ENCODE assay signal across 27 cellular contexts in the genomic region with DNA sequence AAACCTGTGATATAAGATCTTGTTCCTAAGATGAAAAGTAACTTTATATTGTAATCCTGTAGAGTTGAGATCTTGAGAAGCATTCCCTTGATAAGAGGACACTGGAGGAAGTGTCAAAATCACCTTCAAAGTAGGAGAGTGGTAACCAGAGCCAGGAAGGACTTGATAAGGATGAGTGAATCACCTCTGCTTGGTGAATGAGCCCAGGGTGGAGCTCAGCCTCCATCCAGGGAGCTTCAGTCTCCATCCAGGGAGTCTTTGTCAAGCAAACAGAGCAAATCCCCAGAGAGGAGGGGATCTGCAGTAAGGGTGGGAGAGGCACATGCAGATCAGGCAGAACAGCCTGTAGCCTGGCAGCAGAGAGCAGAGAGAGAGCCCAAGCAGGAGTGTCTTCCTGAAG.
DNase-seq lines count a peak whose midpoint lies in the region; ATAC-seq and TF ChIP-seq lines count a peak whose summit lies in the region.
"Had no signal": no experiment of that assay in that cellular context is flagged by ENCODE, and none has a peak within 500 bp of the region (broad histone marks: within the 10 kb centered on the region; RNA-seq: fewer than 3 reads in every experiment).

No MANE protein-coding gene starts in this region.

- H3K27me3 ChIP-seq in PC-3 (ENCODE audit: low read length) (no peaks in the 10 kb centered on the region), mammary epithelial cell (ENCODE audit: insufficient read depth, low read length) (no peaks in the 10 kb centered on the region)
- H3K27me3 ChIP-seq: pancreas, SJSA1 had no signal

- H3K4me2 ChIP-seq in PC-3 (ENCODE audit: low read length) (peak overlapping the region; percentile 8; the same call in 1 of the 2 replicates), mammary epithelial cell (ENCODE audit: insufficient read depth, low read depth, low read length) (no peak overlapping the region)
- H3K4me2 ChIP-seq: BLaER1 had no signal

- no peaks in the 10 kb centered on the region for H3K9me2 ChIP-seq in PC-3 (replicated peaks; ENCODE audit: low read length)

- CTCF ChIA-PET in PC-3 (lab: Charles Lee) (no interaction called here), mammary epithelial cell (lab: Charles Lee; ENCODE audit: low non-redundant PET) (interaction anchor here (0.6 kb wide), 1 partner anchor 48 kb away, joined by 10 read pairs; no protein-coding TSS in a partner anchor)

- H3K79me2 ChIP-seq in PC-3 (ENCODE audit: low read length) (peaks cover 31% of the 10 kb centered on the region), mammary epithelial cell (ENCODE audit: insufficient read depth, low read length) (no peaks in the 10 kb centered on the region)

- H3K36me3 ChIP-seq in PC-3 (ENCODE audit: low read depth, low read length) (peaks cover 15% of the 10 kb centered on the region), mammary epithelial cell (ENCODE audit: insufficient read depth, low read length) (no peaks in the 10 kb centered on the region)
- H3K36me3 ChIP-seq: BLaER1, cardiac muscle cell, HAP-1, heart right ventricle, pancreas, SJSA1, suprapubic skin, upper lobe of left lung, WERI-Rb-1 had no signal

- no peak overlapping the region for H2AFZ ChIP-seq in PC-3 (ENCODE audit: low read length)
- no peak overlapping the region for H2AFZ ChIP-seq in mammary epithelial cell (ENCODE audit: low read depth, low read length)

- intact Hi-C loops in PC-3 (cut with micrococcal nuclease) (no loop called here), mammary epithelial cell (cut with micrococcal nuclease) (loop anchor here (5.0 to 10.0 kb wide), 3 partner anchors 101 to 438 kb away; a partner anchor contains a TSS), posterior cingulate gyrus (cut with DNase I) (no loop called here)

- POLR2A ChIA-PET in PC-3 (lab: Charles Lee; ENCODE audit: unreplicated experiment): no interaction called here

- H4K20me1 ChIP-seq in PC-3 (ENCODE audit: low read length) (no peaks in the 10 kb centered on the region), mammary epithelial cell (ENCODE audit: insufficient read depth, low read length) (no peaks in the 10 kb centered on the region)
- H4K20me1 ChIP-seq: BLaER1 had no signal

- H3K4me3 ChIP-seq in PC-3 (ENCODE audit: low read length): no peak overlapping the region
- H3K4me3 ChIP-seq in mammary epithelial cell (replicated peaks in 1 of 3; ENCODE audit: insufficient read depth in 1 of 3, low read depth in 2 of 3, low read length in 3 of 3): no peak overlapping the region
- H3K4me3 ChIP-seq: BLaER1, cardiac muscle cell, coronary artery, HAP-1, heart right ventricle, pancreas, SJSA1, suprapubic skin, upper lobe of left lung had no signal

- no peaks in the 10 kb centered on the region for H3K9me3 ChIP-seq in PC-3 (ENCODE audit: low read length)
- H3K9me3 ChIP-seq in mammary epithelial cell (replicated peaks; ENCODE audit: insufficient read depth, low read length): no peaks in the 10 kb centered on the region
- H3K9me3 ChIP-seq: BLaER1, HAP-1, heart right ventricle, pancreas, SJSA1, suprapubic skin, upper lobe of left lung had no signal

- peaks cover 68% of the 10 kb centered on the region for H3K4me1 ChIP-seq in PC-3 (ENCODE audit: insufficient read depth, low read length)
- peaks cover 43% of the 10 kb centered on the region for H3K4me1 ChIP-seq in mammary epithelial cell (ENCODE audit: insufficient read depth, low read length)
- H3K4me1 ChIP-seq: foreskin keratinocyte, pancreas, suprapubic skin, upper lobe of left lung had no signal

- peak overlapping the region; percentile 95 for H3K27ac ChIP-seq in PC-3 (ENCODE audit: low read length)
- no peak overlapping the region for H3K27ac ChIP-seq in mammary epithelial cell (ENCODE audit: insufficient read depth, low read depth, low read length)
- H3K27ac ChIP-seq: BLaER1, cardiac muscle cell, coronary artery, foreskin keratinocyte, heart right ventricle, pancreas, SJSA1, suprapubic skin, upper lobe of left lung, WERI-Rb-1 had no signal

- ATAC-seq in PC-3: no peak
- ATAC-seq: effector memory CD8-positive, alpha-beta T cell; foreskin keratinocyte; heart right ventricle; pancreas had no signal

- BruUV-seq in PC-3 (replicated peaks; lab: Mats Ljungman, UMichigan) (no TSS peak), mammary epithelial cell (replicated peaks; lab: Mats Ljungman, UMichigan) (no TSS peak)

- dilution Hi-C loops in mammary epithelial cell (cut with HindIII; ENCODE audit: low sequenced_read_pairs): no loop called here

- H3K9ac ChIP-seq in PC-3 (ENCODE audit: low read length) (peak overlapping the region; percentile 10; the same call in 1 of the 2 replicates), mammary epithelial cell (ENCODE audit: insufficient read depth, low read length) (no peak overlapping the region)
- H3K9ac ChIP-seq: BLaER1 had no signal

- H3F3A ChIP-seq in PC-3 (ENCODE audit: low read length, unreplicated experiment): peaks cover 8% of the 10 kb centered on the region

- in situ Hi-C loops in mammary epithelial cell (cut with MboI; ENCODE audit: low sequenced_read_pairs in 2 of 2): no loop called here

- TF ChIP-seq CTCF in PC-3 (conservative IDR thresholded peaks at IDR 0.05; ENCODE audit: low read depth, low read length) (no peak), mammary epithelial cell (conservative IDR thresholded peaks at IDR 0.05 in 1 of 2, IDR thresholded peaks at IDR 0.05 in 1 of 2; ENCODE audit: extremely low read depth in 1 of 2, insufficient read depth in 1 of 2, low read depth in 1 of 2, low read length in 2 of 2) (no peak)

- DNase-seq in ELF-1 (ENCODE audit: low read depth, low spot score) (peak; percentile 33), PC-3 (peak; percentile 43), mammary epithelial cell (peak; percentile 19), iris pigment epithelial cell (ENCODE audit: low read depth) (peak; percentile 33), NCI-H510A treated with DMSO at 0.1 percent for 48 hours (lab: John Stamatoyannopoulos, UW) (no peak), posterior cingulate gyrus (no peak), NCI-H146 (lab: John Stamatoyannopoulos, UW) (no peak)
- no peak for DNase-seq in activated CD4-positive, CD25-positive, alpha-beta regulatory T cell treated with anti-CD3 and anti-CD28 coated beads, Interleukin-2, amount 50 U/mL, for 72 hours
- DNase-seq: activated CD4-positive, alpha-beta T cell treated with anti-CD3 and anti-CD28 coated beads, Interleukin-2, amount 10 ng/mL, durations not matched to agents 24 days and 14 days; amygdala; COR-L47; effector memory CD8-positive, alpha-beta T cell; heart right ventricle; NCI-H1694; pancreas; stimulated activated CD4-positive, alpha-beta T cell treated with anti-CD3 and anti-CD28 coated beads, Interleukin-1b, Interleukin-23, amount 100 ng/mL, for 48 hours; stimulated activated naive CD4-positive, alpha-beta T cell treated with Interleukin-2 at 50 U/mL for 16 hours; T-helper 9 cell; upper lobe of left lung; WERI-Rb-1 had no signal

Comparison
In these comparisons a context has a peak if more than half of its experiments do, and no peak if none do; other contexts are left out.
1. DNase-seq: peak in ELF-1 (single experiment), PC-3 (single experiment), mammary epithelial cell (single experiment) and iris pigment epithelial cell (single experiment); none in activated CD4-positive, CD25-positive, alpha-beta regulatory T cell treated with anti-CD3 and anti-CD28 coated beads, Interleukin-2, amount 50 U/mL, for 72 hours (single experiment), NCI-H510A treated with DMSO at 0.1 percent for 48 hours (single experiment), posterior cingulate gyrus (0 of 10) and NCI-H146 (single experiment).